Comparison of ENCODE assay signal across 17 cellular contexts in genomic region chr20:32858873-32859372, GRCh38. TPM values are rescaled to one million over a fixed set of nuclear protein-coding genes. Genes with fewer than 3 reads are reported as not detected.
A peak's percentile ranks its signal among the peaks of the same experiment; 100 is the strongest.
DNase-seq lines count a peak whose midpoint lies in the region; ATAC-seq, FAIRE-seq and TF ChIP-seq lines count a peak whose summit lies in the region.
"Had no signal": no experiment of that assay in that cellular context is flagged by ENCODE, and none has a peak within 500 bp of the region (broad histone marks: within the 10 kb centered on the region; RNA-seq: fewer than 3 reads in every experiment).

TSS of gene EFCAB8 (plus strand) at chr20:32858923. CDS start at chr20:32863793, 4,870 bp downstream.

- no peaks in the 10 kb centered on the region for H4K20me1 ChIP-seq in H9 (ENCODE audit: control insufficient read depth, insufficient read depth, insufficient read length)

- H4K8ac ChIP-seq in H9 (replicated peaks; ENCODE audit: insufficient read length, low read depth, low read length) = no peak within 1 kb of the TSS

- peaks cover 4% of the 10 kb centered on the region for H3K36me3 ChIP-seq in bronchial epithelial cell (ENCODE audit: control insufficient read depth, insufficient read depth, low read length)

- H3K27ac Mint-ChIP-seq in activated naive CD4-positive, alpha-beta T cell treated with anti-CD3 and anti-CD28 coated beads, Interleukin-2, amount 50 U/mL, for 72 hours = peak within 1 kb of the TSS; percentile 43 to 70
- peak within 1 kb of the TSS; percentile 39 to 92 (median 72) for H3K27ac Mint-ChIP-seq in H9
- H3K27ac Mint-ChIP-seq in nephron progenitor cell = peak within 1 kb of the TSS; percentile 86
- H3K27ac Mint-ChIP-seq: activated CD4-positive, alpha-beta T cell treated with anti-CD3 and anti-CD28 coated beads, Interleukin-2, amount 10 ng/mL, durations not matched to agents 24 days and 14 days had no signal

- H3K4me1 Mint-ChIP-seq in H9 = peaks cover 34 to 37% of the 10 kb centered on the region in 2 experiments
- peaks cover 39% of the 10 kb centered on the region for H3K4me1 Mint-ChIP-seq in nephron progenitor cell

- H3K56ac ChIP-seq in H9 (ENCODE audit: insufficient read length, low read depth, low read length) = no peak within 1 kb of the TSS

- H3K14ac ChIP-seq in H9 (ENCODE audit: insufficient read depth, low read length) = no peak within 1 kb of the TSS

- H3K27me3 Mint-ChIP-seq in H9 (ENCODE audit: low read depth) (no peaks in the 10 kb centered on the region), nephron progenitor cell (ENCODE audit: low read depth, poor library complexity) (no peaks in the 10 kb centered on the region)
- H3K27me3 Mint-ChIP-seq: activated CD4-positive, alpha-beta T cell treated with anti-CD3 and anti-CD28 coated beads, Interleukin-2, amount 10 ng/mL, durations not matched to agents 24 days and 14 days had no signal

- H2AK5ac ChIP-seq in H9 (ENCODE audit: insufficient read length, low read length) = peak within 1 kb of the TSS; percentile 7

- no peaks in the 10 kb centered on the region for H3K9me3 Mint-ChIP-seq in activated naive CD4-positive, alpha-beta T cell treated with anti-CD3 and anti-CD28 coated beads, Interleukin-2, amount 50 U/mL, for 72 hours
- H3K9me3 Mint-ChIP-seq in H9 (no peaks in the 10 kb centered on the region), nephron progenitor cell (no peaks in the 10 kb centered on the region)
- H3K9me3 Mint-ChIP-seq: activated CD4-positive, alpha-beta T cell treated with anti-CD3 and anti-CD28 coated beads, Interleukin-2, amount 10 ng/mL, durations not matched to agents 24 days and 14 days had no signal

- H4K91ac ChIP-seq in H9 (ENCODE audit: insufficient read length, low read depth, low read length) = no peak within 1 kb of the TSS

- no peak for FAIRE-seq in bronchial epithelial cell (lab: Jason Lieb, UNC)

- H3K79me2 ChIP-seq in H9 (ENCODE audit: insufficient read depth, low read length) = no peaks in the 10 kb centered on the region

- ATAC-seq in activated naive CD4-positive, alpha-beta T cell treated with anti-CD3 and anti-CD28 coated beads, Interleukin-2, amount 50 U/mL, for 72 hours = peak in 1 of 2 donors; percentile 28
- ATAC-seq in esophagus mucosa = no peak
- ATAC-seq in GM19351 (IDR thresholded peaks at IDR 0.05; ENCODE audit: unreplicated experiment) = no peak
- ATAC-seq: body of pancreas had no signal

- no peak within 1 kb of the TSS for H2BK5ac ChIP-seq in H9 (ENCODE audit: insufficient read length, low read length)

- no peak within 1 kb of the TSS for H3K18ac ChIP-seq in H9 (ENCODE audit: insufficient read length, low read depth, low read length)

- H3K4me1 ChIP-seq in H9 (ENCODE audit: insufficient read depth, low read length) = peaks cover 14% of the 10 kb centered on the region; the same call in 1 of the 2 replicates
- H3K4me1 ChIP-seq: transverse colon had no signal

- H3K4me2 ChIP-seq in H9 (ENCODE audit: insufficient read depth, insufficient read length, low read length) = peak within 1 kb of the TSS; percentile 15

- H2BK15ac ChIP-seq in H9 (ENCODE audit: low read depth, low read length) = no peak within 1 kb of the TSS

- no peaks in the 10 kb centered on the region for H3K23me2 ChIP-seq in H9 (ENCODE audit: insufficient read length, low read depth, low read length, poor library complexity, severe bottlenecking)

- H2AFZ ChIP-seq in H9 (ENCODE audit: low read length) = no peak within 1 kb of the TSS

- no peak within 1 kb of the TSS for H3K23ac ChIP-seq in H9 (ENCODE audit: insufficient read length, low read depth, low read length)

- H2BK120ac ChIP-seq in H9 (ENCODE audit: low read depth, low read length, poor library complexity, severe bottlenecking) = no peak within 1 kb of the TSS

- H4K5ac ChIP-seq in H9 (ENCODE audit: insufficient read length, low read depth, low read length) = no peak within 1 kb of the TSS

- no peaks in the 10 kb centered on the region for H3K9me3 ChIP-seq in H9 (ENCODE audit: control insufficient read depth, low read depth, low read length)
- H3K9me3 ChIP-seq: body of pancreas, transverse colon had no signal

- H2BK20ac ChIP-seq in H9 (ENCODE audit: low read depth, low read length, poor library complexity, severe bottlenecking) = no peak within 1 kb of the TSS

- H3T11ph ChIP-seq in H9 (ENCODE audit: low read length) = no peak within 1 kb of the TSS

- peak within 1 kb of the TSS; percentile 24 for H2BK12ac ChIP-seq in H9 (ENCODE audit: insufficient read length, low read depth, low read length)

- no peaks in the 10 kb centered on the region for H3K79me1 ChIP-seq in H9 (ENCODE audit: insufficient read depth, low read depth, low read length, poor library complexity, severe bottlenecking)

- no peak for DNase-seq in activated naive CD4-positive, alpha-beta T cell treated with anti-CD3 and anti-CD28 coated beads, Interleukin-2, amount 50 U/mL, for 72 hours (ENCODE audit: low spot score in 2 of 2)
- DNase-seq in activated naive CD4-positive, alpha-beta T cell (lab: John Stamatoyannopoulos, UW) = no peak
- peak; percentile 53 for DNase-seq in H9
- no peak for DNase-seq in bronchial epithelial cell (ENCODE audit: low read depth)
- DNase-seq in nephron progenitor cell = no peak
- DNase-seq in NCI-H1048 (lab: John Stamatoyannopoulos, UW) = no peak
- DNase-seq: activated CD4-positive, alpha-beta T cell treated with anti-CD3 and anti-CD28 coated beads, Interleukin-2, amount 10 ng/mL, durations not matched to agents 24 days and 14 days; body of pancreas; NCI-H1092 treated with DMSO at 0.1 percent for 48 hours; NCI-H446; OCI-M1; retina; stimulated activated CD4-positive, alpha-beta T cell treated with anti-CD3 and anti-CD28 coated beads, Interleukin-1b, Interleukin-23, amount 100 ng/mL, for 48 hours; stimulated activated CD8-positive, alpha-beta memory T cell treated with anti-CD3 and anti-CD28 coated beads, Interleukin-4, amount 100 ng/mL, for 48 hours; transverse colon had no signal

- WGBS in H9 (ENCODE audit: extremely low coverage, insufficient read length, low lambda C conversion rate) = no CpG with 5 or more reads among the region's 6 CpGs

- no peak within 1 kb of the TSS for H3K9ac ChIP-seq in H9 (ENCODE audit: extremely low read depth, insufficient read length, low read length)

- TF ChIP-seq CTCF in H9 (conservative IDR thresholded peaks at IDR 0.05) (peak; percentile 64), bronchial epithelial cell (IDR thresholded peaks at IDR 0.05; ENCODE audit: insufficient read depth, low read length, severe bottlenecking) (peak; percentile 6), nephron progenitor cell (IDR thresholded peaks at IDR 0.05) (no peak)

- no peak within 1 kb of the TSS for H3K4ac ChIP-seq in H9 (ENCODE audit: low read depth, low read length)

- no peak within 1 kb of the TSS for H3K4me3 ChIP-seq in bronchial epithelial cell (ENCODE audit: low read depth, low read length)
- H3K4me3 ChIP-seq: body of pancreas, transverse colon had no signal

- H3K36me3 Mint-ChIP-seq in activated naive CD4-positive, alpha-beta T cell treated with anti-CD3 and anti-CD28 coated beads, Interleukin-2, amount 50 U/mL, for 72 hours = peaks cover 0 to 4% of the 10 kb centered on the region in 2 donors
- H3K36me3 Mint-ChIP-seq in H9 (ENCODE audit: insufficient read depth in 1 of 3, low read depth in 3 of 3) = peaks cover 0 to 24% (median 5%) of the 10 kb centered on the region in 3 experiments; a peak in 4 of 7 replicates
- peaks cover 15% of the 10 kb centered on the region for H3K36me3 Mint-ChIP-seq in nephron progenitor cell (ENCODE audit: low read depth)

- H3K4me3 Mint-ChIP-seq in H9 = peak within 1 kb of the TSS in 1 of 2 experiments; percentile 45; a peak in 2 of 5 replicates
- no peak within 1 kb of the TSS for H3K4me3 Mint-ChIP-seq in nephron progenitor cell
- H3K4me3 Mint-ChIP-seq: activated CD4-positive, alpha-beta T cell treated with anti-CD3 and anti-CD28 coated beads, Interleukin-2, amount 10 ng/mL, durations not matched to agents 24 days and 14 days had no signal

- peak within 1 kb of the TSS; percentile 30 for H3K27ac ChIP-seq in H9 (ENCODE audit: insufficient read length, low read depth, low read length)
- H3K27ac ChIP-seq: body of pancreas, transverse colon had no signal

- H3K27me3 ChIP-seq in H9 (ENCODE audit: insufficient read depth, low read length) = no peaks in the 10 kb centered on the region
- no peaks in the 10 kb centered on the region for H3K27me3 ChIP-seq in bronchial epithelial cell (ENCODE audit: control insufficient read depth, insufficient read depth, low read length)
- H3K27me3 ChIP-seq: body of pancreas, transverse colon had no signal

RNA-seq across cellular contexts. Expression of gene EFCAB8, which starts in this region (rescaled TPM):
- under 1 TPM; 0.52 to 0.70 TPM for total RNA-seq in activated naive CD4-positive, alpha-beta T cell treated with anti-CD3 and anti-CD28 coated beads, Interleukin-2, amount 50 U/mL, for 72 hours
- total RNA-seq in H9 (2021) (0.09 TPM in 1 of 2 replicates, not detected in the other), bronchial epithelial cell (under 0.01 and 0.38 TPM in 2 replicates), esophagus mucosa (0.48 TPM)

Comparison
In these comparisons a context has a peak if more than half of its experiments do, and no peak if none do; other contexts are left out.
1. Peak in DNase-seq, H3K27ac ChIP-seq and H3K4me2 ChIP-seq in H9; RNA of the gene not detected or under 1 TPM.